In genomic region chr19:40736661-40737060, GRCh38 we compare ENCODE assay signal across 15 cellular contexts. TPM values are rescaled to one million over a fixed set of nuclear protein-coding genes. Genes with fewer than 3 reads are reported as not detected.
DNase-seq lines count a peak whose midpoint lies in the region; ATAC-seq and TF ChIP-seq lines count a peak whose summit lies in the region.
"Had no signal": no experiment of that assay in that cellular context is flagged by ENCODE, and none has a peak within 500 bp of the region (broad histone marks: within the 10 kb centered on the region; RNA-seq: fewer than 3 reads in every experiment).

No MANE protein-coding gene starts in this region.

- no peaks in the 10 kb centered on the region for H3K4me1 Mint-ChIP-seq in CD8-positive, alpha-beta T cell (ENCODE audit: low read depth)
- H3K4me1 Mint-ChIP-seq: CD8-positive, alpha-beta memory T cell had no signal

- no peak for ATAC-seq in CD8-positive, alpha-beta T cell
- ATAC-seq: A549, HCT116 had no signal

- no peak for TF ChIP-seq CTCF in HEK293 (tag by site-specific recombination; IDR thresholded peaks at IDR 0.05)
- no peak for TF ChIP-seq CTCF in Peyer's patch (IDR thresholded peaks at IDR 0.05)
- TF ChIP-seq CTCF in esophagus squamous epithelium (IDR thresholded peaks at IDR 0.05), result no peak
- no peak for TF ChIP-seq CTCF in vagina (IDR thresholded peaks at IDR 0.05)
- no peak for TF ChIP-seq CTCF in CD8-positive, alpha-beta T cell (IDR thresholded peaks at IDR 0.05)

- intact Hi-C loops in esophagus squamous epithelium (cut with DNase I) (no loop called here), vagina (cut with DNase I) (no loop called here)
- intact Hi-C loops in CD8-positive, alpha-beta T cell (cut with DNase I, micrococcal nuclease), result no loop called here

- H3K36me3 ChIP-seq in HEK293 (ENCODE audit: control insufficient read depth in 2 of 2, insufficient read depth in 1 of 2, low read length in 2 of 2) (peaks cover 74 to 78% of the 10 kb centered on the region in 2 experiments), Peyer's patch (peaks cover 0 to 89% (median 0%) of the 10 kb centered on the region in 3 donors), esophagus squamous epithelium (peaks cover 61 to 90% (median 72%) of the 10 kb centered on the region in 3 donors), vagina (peaks cover 0 to 83% of the 10 kb centered on the region in 2 donors)
- H3K36me3 ChIP-seq in CD8-positive, alpha-beta T cell (ENCODE audit: insufficient read depth, low read length), result peaks cover 6% of the 10 kb centered on the region

- H3K4me1 ChIP-seq in HEK293 (ENCODE audit: control insufficient read depth, insufficient read depth, low read length), result no peaks in the 10 kb centered on the region
- peaks cover 0 to 18% (median 0%) of the 10 kb centered on the region in 4 donors for H3K4me1 ChIP-seq in Peyer's patch
- H3K4me1 ChIP-seq in esophagus squamous epithelium, result peaks cover 17 to 76% (median 22%) of the 10 kb centered on the region in 3 donors
- peaks cover 32% of the 10 kb centered on the region for H3K4me1 ChIP-seq in vagina
- H3K4me1 ChIP-seq in CD8-positive, alpha-beta T cell (ENCODE audit: insufficient read depth, low read length), result no peaks in the 10 kb centered on the region
- H3K4me1 ChIP-seq: A549, Caco-2 had no signal

- no peaks in the 10 kb centered on the region for H3K9me3 Mint-ChIP-seq in CD8-positive, alpha-beta T cell

- POLR2A ChIA-PET in HEK293 (lab: Yijun Ruan, JAX), result interaction anchor here (1.1 to 2.4 kb wide), 3 partner anchors 9 to 20 kb away, joined by 5 to 9 read pairs (median 6); partner anchors contain the start of genes ACTMAP, COQ8B and ITPKC
- POLR2A ChIA-PET in CD8-positive, alpha-beta T cell (lab: Charles Lee), result no interaction called here

- CTCF ChIA-PET in HEK293 (lab: Yijun Ruan, JAX), result interaction anchor here (0.6 to 0.9 kb wide), 2 partner anchors 102 to 152 kb away, joined by 3 to 5 read pairs; no protein-coding TSS in a partner anchor
- CTCF ChIA-PET in CD8-positive, alpha-beta T cell (lab: Charles Lee), result no interaction called here

- H3K27ac Mint-ChIP-seq in CD8-positive, alpha-beta T cell, result no peak overlapping the region

- 85 to 95% methylated on average over 4 to 8 of the region's 9 CpGs for WGBS in esophagus squamous epithelium, 2 donors

- no peaks in the 10 kb centered on the region for H3K27me3 Mint-ChIP-seq in CD8-positive, alpha-beta T cell (ENCODE audit: low read depth)
- H3K27me3 Mint-ChIP-seq: CD8-positive, alpha-beta memory T cell had no signal

- TF ChIP-seq POLR2A in Peyer's patch (IDR thresholded peaks at IDR 0.05) (no peak), esophagus squamous epithelium (IDR thresholded peaks at IDR 0.05) (no peak), vagina (IDR thresholded peaks at IDR 0.05) (no peak)

- H3K9me3 ChIP-seq in HEK293 (ENCODE audit: control insufficient read depth, insufficient read depth, low read depth, low read length) (no peaks in the 10 kb centered on the region), Peyer's patch (no peaks in the 10 kb centered on the region), esophagus squamous epithelium (no peaks in the 10 kb centered on the region), vagina (no peaks in the 10 kb centered on the region)
- H3K9me3 ChIP-seq in CD8-positive, alpha-beta T cell (ENCODE audit: low read length), result no peaks in the 10 kb centered on the region
- H3K9me3 ChIP-seq: A549, Caco-2 had no signal

- no peak overlapping the region for H3K4me3 Mint-ChIP-seq in CD8-positive, alpha-beta T cell
- H3K4me3 Mint-ChIP-seq: CD14-positive monocyte; CD8-positive, alpha-beta memory T cell had no signal

- H3K27me3 ChIP-seq in Peyer's patch (no peaks in the 10 kb centered on the region), esophagus squamous epithelium (no peaks in the 10 kb centered on the region), vagina (no peaks in the 10 kb centered on the region)
- no peaks in the 10 kb centered on the region for H3K27me3 ChIP-seq in CD8-positive, alpha-beta T cell (ENCODE audit: insufficient read depth, low read length)

- no peak for DNase-seq in Peyer's patch
- no peak for DNase-seq in esophagus squamous epithelium (lab: John Stamatoyannopoulos, UW)
- DNase-seq in vagina (ENCODE audit: extremely low spot score in 2 of 2), result no peak
- no peak for DNase-seq in CD8-positive, alpha-beta T cell
- DNase-seq in AG20443 (ENCODE audit: low spot score), result no peak
- DNase-seq: Caco-2; CD8-positive, alpha-beta memory T cell; DMS53; GF-D8; IMR-90 had no signal

- H3K36me3 Mint-ChIP-seq in CD8-positive, alpha-beta T cell, result peaks cover 58% of the 10 kb centered on the region

- H3K4me3 ChIP-seq in HEK293 (ENCODE audit: low read depth, low read length), result no peak overlapping the region
- no peak overlapping the region for H3K4me3 ChIP-seq in Peyer's patch
- no peak overlapping the region for H3K4me3 ChIP-seq in esophagus squamous epithelium
- H3K4me3 ChIP-seq in vagina, result no peak overlapping the region
- no peak overlapping the region for H3K4me3 ChIP-seq in CD8-positive, alpha-beta T cell (ENCODE audit: low read depth, low read length)
- H3K4me3 ChIP-seq: A549 had no signal

- H3K27ac ChIP-seq in HEK293 (ENCODE audit: extremely low read depth, low read depth, low read length), result peak overlapping the region; percentile 16; the same call in 1 of the 2 replicates
- peak overlapping the region in 3 of 4 donors; percentile 27 to 72 (median 69) for H3K27ac ChIP-seq in Peyer's patch
- peak overlapping the region; percentile 55 to 85 (median 76) for H3K27ac ChIP-seq in esophagus squamous epithelium
- H3K27ac ChIP-seq in vagina, result peak overlapping the region; percentile 33
- no peak overlapping the region for H3K27ac ChIP-seq in CD8-positive, alpha-beta T cell (ENCODE audit: low read depth, low read length)
- H3K27ac ChIP-seq: A549, HL-60 had no signal

TF ChIP-seq in HEK293, 187 proteins besides CTCF, POLR2A, EP300 and RAD21:
- TF ChIP-seq ZNF280D (tag by site-specific recombination; IDR thresholded peaks at IDR 0.05) (no peak), ZNF391 (tag by site-specific recombination; IDR thresholded peaks at IDR 0.05; ENCODE audit: borderline replicate concordance, low read depth) (no peak), ZBTB49 (tag by site-specific recombination; IDR thresholded peaks at IDR 0.05; ENCODE audit: low read depth) (no peak), ZNF121 (tag by site-specific recombination; IDR thresholded peaks at IDR 0.05) (peak; percentile 92)

RNA-seq across cellular contexts. Expression of gene ACTMAP, which starts 13.6 kb away (rescaled TPM):
- total RNA-seq in Peyer's patch (10 to 100 TPM in 3 of 4 donors, 1 to 10 TPM in 1; 7.4 to 33.0 (median 21.6) TPM), esophagus squamous epithelium (1 to 10 TPM; 2.1 to 2.8 (median 2.4) TPM), vagina (2.2 TPM)
- total RNA-seq in CD8-positive, alpha-beta T cell, result 1 to 10 TPM; 3.5 to 3.8 TPM

RNA-seq across cellular contexts. Expression of gene SNRPA, which starts 14.3 kb away (rescaled TPM):
- total RNA-seq in Peyer's patch, result 100 to 1,000 TPM in 1 of 4 donors, 10 to 100 TPM in 3; 44.5 to 104 (median 72.1) TPM
- 10 to 100 TPM; 45.0 to 79.5 (median 51.0) TPM for total RNA-seq in esophagus squamous epithelium
- 72.7 TPM for total RNA-seq in vagina
- total RNA-seq in CD8-positive, alpha-beta T cell, result 10 to 100 TPM; 68.3 to 88.2 TPM

RNA-seq across cellular contexts. Expression of gene ITPKC, which starts 19.7 kb away (rescaled TPM):
- total RNA-seq in Peyer's patch, result 10 to 100 TPM; 34.5 to 43.9 (median 38.9) TPM
- 100 to 1,000 TPM in 2 of 4 donors, 10 to 100 TPM in 2; 58.5 to 127 (median 95.7) TPM for total RNA-seq in esophagus squamous epithelium
- total RNA-seq in vagina, result 92.6 TPM
- total RNA-seq in CD8-positive, alpha-beta T cell, result 1 to 10 TPM; 5.9 to 6.4 TPM

RNA-seq across cellular contexts. Expression of gene COQ8B, which starts 20.0 kb away (rescaled TPM):
- 10 to 100 TPM; 32.4 to 92.8 (median 41.9) TPM for total RNA-seq in Peyer's patch
- total RNA-seq in esophagus squamous epithelium, result 10 to 100 TPM; 19.3 to 64.1 (median 33.3) TPM
- 51.1 TPM for total RNA-seq in vagina
- total RNA-seq in CD8-positive, alpha-beta T cell, result 10 to 100 TPM; 14.0 to 14.2 TPM

RNA-seq across cellular contexts. Expression of gene MIA, which starts 38.7 kb away (rescaled TPM):
- total RNA-seq in Peyer's patch (1 to 10 TPM in 1 of 4 donors, not detected in 3; 4.0 TPM), esophagus squamous epithelium (1 to 10 TPM in 1 of 4 donors, not detected in 3; 3.7 TPM), vagina (11.0 TPM)
- total RNA-seq in CD8-positive, alpha-beta T cell, result not detected
- total RNA-seq: IMR-90 had no signal

Comparison
In these comparisons a context has a peak if more than half of its experiments do, and no peak if none do; other contexts are left out.
1. RNA of gene ITPKC, which starts 19.7 kb away (total RNA-seq): 58.5 to 127 TPM in esophagus squamous epithelium, 92.6 TPM in vagina (single experiment) and 34.5 to 43.9 TPM in Peyer's patch; 5.9 to 6.4 TPM in CD8-positive, alpha-beta T cell; every median in the first group is over 4 times any median in the second.